ENCODE assay signal across 1 cellular context in genomic region chr2:106119074-106119473, GRCh38.
TF ChIP-seq lines count a peak whose summit lies in the region.

No MANE protein-coding gene starts in this region.

TF ChIP-seq in H1, 55 proteins besides CTCF, POLR2A, EP300 and RAD21:
- TF ChIP-seq HDAC2 (IDR thresholded peaks at IDR 0.05; ENCODE audit: borderline replicate concordance in 1 of 2, low read depth in 2 of 2, low read length in 2 of 2), result 0 out of 4 replicates have a peak, but pooled peaks of 1 of the 2 experiments have one; percentile 21
- no peak for TF ChIP-seq CBX8 (IDR thresholded peaks at IDR 0.05; ENCODE audit: borderline replicate concordance, low read depth, low read length)
